1 cellular context compared by ENCODE assay signal in genomic region chr16:67993207-67994036, GRCh38.
TF ChIP-seq lines count a peak whose summit lies in the region.

No MANE protein-coding gene starts in this region.

TF ChIP-seq in HepG2, 621 proteins besides CTCF, POLR2A, EP300 and RAD21 (continues in another document):
- no peak for TF ChIP-seq ATF4 (CRISPR knock-in tag; IDR thresholded peaks at IDR 0.05)
- TF ChIP-seq ZBTB7A (CRISPR knock-in tag; IDR thresholded peaks at IDR 0.05) = 0 out of 2 replicates have a peak, but pooled peaks have one; percentile 10
- TF ChIP-seq ZNF800 (CRISPR knock-in tag; IDR thresholded peaks at IDR 0.05) = peak; percentile 84
- peak; percentile 69; the same call in 1 of the 2 replicates for TF ChIP-seq ZNF572 (CRISPR knock-in tag; IDR thresholded peaks at IDR 0.05)
- TF ChIP-seq DPF2 (CRISPR knock-in tag; IDR thresholded peaks at IDR 0.05; ENCODE audit: borderline replicate concordance, low read depth) = no peak
- peak; percentile 84 for TF ChIP-seq RXRA (CRISPR knock-in tag; IDR thresholded peaks at IDR 0.05)
- TF ChIP-seq LCORL (IDR thresholded peaks at IDR 0.05) = no peak
- TF ChIP-seq LCORL (CRISPR knock-in tag; IDR thresholded peaks at IDR 0.05) = peak; percentile 94
- TF ChIP-seq ZFP36L1 (CRISPR knock-in tag; IDR thresholded peaks at IDR 0.05) = no peak
- TF ChIP-seq ARNTL (CRISPR knock-in tag; IDR thresholded peaks at IDR 0.05) = peak; percentile 70; the same call in 1 of the 2 replicates
- no peak for TF ChIP-seq ARHGAP35 (CRISPR knock-in tag; IDR thresholded peaks at IDR 0.05; ENCODE audit: borderline replicate concordance)
- TF ChIP-seq ZNF138 (CRISPR knock-in tag; IDR thresholded peaks at IDR 0.05; ENCODE audit: low read depth) = no peak
- TF ChIP-seq ZXDC (CRISPR knock-in tag; IDR thresholded peaks at IDR 0.05) = peak; percentile 24; the same call in 1 of the 2 replicates
- peak; percentile 60 for TF ChIP-seq RBM39 (IDR thresholded peaks at IDR 0.05; ENCODE audit: low read depth, low read length, poor library complexity, severe bottlenecking)
- TF ChIP-seq SALL1 (CRISPR knock-in tag; IDR thresholded peaks at IDR 0.05) = peak; percentile 72; the same call in 1 of the 2 replicates
- TF ChIP-seq ZSCAN29 (CRISPR knock-in tag; conservative IDR thresholded peaks at IDR 0.05) = no peak
- TF ChIP-seq ZFP41 (CRISPR knock-in tag; IDR thresholded peaks at IDR 0.05; ENCODE audit: borderline replicate concordance) = no peak
- TF ChIP-seq AFF4 (CRISPR knock-in tag; IDR thresholded peaks at IDR 0.05) = no peak
- TF ChIP-seq HDAC1 (CRISPR knock-in tag; IDR thresholded peaks at IDR 0.05) = peak; percentile 59
- 0 out of 2 replicates have a peak, but pooled peaks have one; percentile 16 for TF ChIP-seq ZNF850 (CRISPR knock-in tag; conservative IDR thresholded peaks at IDR 0.05)
- TF ChIP-seq ZNF331 (CRISPR knock-in tag; IDR thresholded peaks at IDR 0.05) = peak; percentile 67
- peak; percentile 95 for TF ChIP-seq KLF12 (CRISPR knock-in tag; IDR thresholded peaks at IDR 0.05; ENCODE audit: borderline replicate concordance)
- TF ChIP-seq STAG1 (CRISPR knock-in tag; IDR thresholded peaks at IDR 0.05) = peak; percentile 81
- no peak for TF ChIP-seq NCOA5 (CRISPR knock-in tag; IDR thresholded peaks at IDR 0.05)
- no peak for TF ChIP-seq ZBTB44 (CRISPR knock-in tag; IDR thresholded peaks at IDR 0.05)
- peak; percentile 85; the same call in 1 of the 2 replicates for TF ChIP-seq ZNF614 (CRISPR knock-in tag; IDR thresholded peaks at IDR 0.05; ENCODE audit: borderline replicate concordance)
- no peak for TF ChIP-seq CSRNP2 (CRISPR knock-in tag; conservative IDR thresholded peaks at IDR 0.05; ENCODE audit: low read depth)
- TF ChIP-seq SNAI1 (CRISPR knock-in tag; IDR thresholded peaks at IDR 0.05; ENCODE audit: borderline replicate concordance) = peak; percentile 64; the same call in 1 of the 2 replicates
- peak; percentile 41; the same call in 1 of the 2 replicates for TF ChIP-seq ZNF292 (CRISPR knock-in tag; IDR thresholded peaks at IDR 0.05; ENCODE audit: borderline replicate concordance, low read depth)
- TF ChIP-seq ZNF607 (CRISPR knock-in tag; IDR thresholded peaks at IDR 0.05; ENCODE audit: borderline replicate concordance) = peak; percentile 77
- TF ChIP-seq MIXL1 (CRISPR knock-in tag; IDR thresholded peaks at IDR 0.05) = peak; percentile 46; the same call in 1 of the 2 replicates
- TF ChIP-seq POGK (CRISPR knock-in tag; conservative IDR thresholded peaks at IDR 0.05) = no peak; the same call in 1 of the 2 replicates
- TF ChIP-seq ZFY (CRISPR knock-in tag; IDR thresholded peaks at IDR 0.05) = peak; percentile 78
- 0 out of 2 replicates have a peak, but pooled peaks have one; percentile 73 for TF ChIP-seq MXD4 (CRISPR knock-in tag; IDR thresholded peaks at IDR 0.05)
- peak; percentile 66; the same call in 1 of the 2 replicates for TF ChIP-seq ISL2 (CRISPR knock-in tag; IDR thresholded peaks at IDR 0.05)
- TF ChIP-seq TIGD3 (CRISPR knock-in tag; IDR thresholded peaks at IDR 0.05; ENCODE audit: borderline replicate concordance) = 0 out of 2 replicates have a peak, but pooled peaks have one; percentile 7
- TF ChIP-seq ZFP36L2 (CRISPR knock-in tag; IDR thresholded peaks at IDR 0.05) = 0 out of 2 replicates have a peak, but pooled peaks have one; percentile 67
- no peak for TF ChIP-seq ZNF891 (CRISPR knock-in tag; IDR thresholded peaks at IDR 0.05)
- peak; percentile 96; the same call in 1 of the 2 replicates for TF ChIP-seq KDM3A (CRISPR knock-in tag; IDR thresholded peaks at IDR 0.05; ENCODE audit: low read depth)
- TF ChIP-seq ZBTB1 (CRISPR knock-in tag; IDR thresholded peaks at IDR 0.05; ENCODE audit: borderline replicate concordance) = no peak
- TF ChIP-seq ZNF570 (CRISPR knock-in tag; IDR thresholded peaks at IDR 0.05; ENCODE audit: borderline replicate concordance) = no peak
- TF ChIP-seq ZNF563 (CRISPR knock-in tag; IDR thresholded peaks at IDR 0.05) = peak; percentile 64
- TF ChIP-seq SAP130 (CRISPR knock-in tag; IDR thresholded peaks at IDR 0.05; ENCODE audit: low read depth) = peak; percentile 79
- peak; percentile 69; the same call in 1 of the 2 replicates for TF ChIP-seq ATF6 (CRISPR knock-in tag; conservative IDR thresholded peaks at IDR 0.05)
